9 cellular contexts compared by ENCODE assay signal in genomic region chr7:26638140-26638539, GRCh38.
"Had no signal": no experiment of that assay in that cellular context is flagged by ENCODE, and none has a peak within 500 bp of the region (broad histone marks: within the 10 kb centered on the region; RNA-seq: fewer than 3 reads in every experiment).

No MANE protein-coding gene starts in this region.

- H3K27ac Mint-ChIP-seq: GM23338, H9 had no signal

- H3K4me1 Mint-ChIP-seq: GM23338, H9 had no signal

- H3K4me3 ChIP-seq: GM23338 had no signal

- H3K9me3 Mint-ChIP-seq: GM23338, H9 had no signal

- H3K4me2 ChIP-seq: GM23338, KMS-11 had no signal

- DNase-seq: H9, HCEC 1CT, IMR-90, KBM-7 had no signal

- H3K27ac ChIP-seq: HL-60, KMS-11 had no signal

- FAIRE-seq: H1, H54 had no signal

- ATAC-seq: GM23338 had no signal

- H3K4me3 Mint-ChIP-seq: GM23338, H9 had no signal
